Comparison of ENCODE assay signal across 1 cellular context in the genomic region with DNA sequence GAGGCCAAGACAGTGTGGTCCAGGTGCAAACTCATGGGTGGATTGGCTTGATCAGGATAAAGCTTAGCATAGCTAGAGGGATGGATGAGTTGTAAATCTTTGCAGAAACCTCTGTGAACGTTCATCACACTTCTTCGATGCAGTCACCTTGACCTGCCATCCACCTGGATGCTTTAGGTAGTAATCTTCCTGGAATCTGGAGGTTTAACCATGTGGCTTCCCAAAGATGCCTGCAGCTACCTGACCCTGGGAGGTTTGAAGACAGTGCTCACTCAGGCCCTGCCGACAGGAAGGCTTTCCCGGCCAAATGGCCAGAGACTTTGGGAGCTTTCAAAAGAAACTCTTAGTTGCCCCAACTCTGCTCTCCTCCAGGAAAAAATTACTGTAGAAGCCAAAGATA.
TF ChIP-seq lines count a peak whose summit lies in the region.

No MANE protein-coding gene starts in this region.

TF ChIP-seq in endothelial cell of umbilical vein, 7 proteins besides CTCF, POLR2A, EP300 and RAD21:
- TF ChIP-seq EZH2 (IDR thresholded peaks at IDR 0.05; ENCODE audit: borderline replicate concordance, low read depth, low read length, severe bottlenecking) (no peak), FOS (IDR thresholded peaks at IDR 0.05; ENCODE audit: borderline replicate concordance, insufficient read depth, low read length) (no peak), GATA2 (IDR thresholded peaks at IDR 0.05; ENCODE audit: insufficient read depth, insufficient read length, low read depth, low read length) (no peak), MYC (IDR thresholded peaks at IDR 0.05; ENCODE audit: low read depth, low read length) (no peak)
- TF ChIP-seq, protein P1, sequence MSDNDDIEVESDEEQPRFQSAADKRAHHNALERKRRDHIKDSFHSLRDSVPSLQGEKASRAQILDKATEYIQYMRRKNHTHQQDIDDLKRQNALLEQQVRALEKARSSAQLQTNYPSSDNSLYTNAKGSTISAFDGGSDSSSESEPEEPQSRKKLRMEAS (IDR thresholded peaks at IDR 0.05; ENCODE audit: insufficient read depth, insufficient read length): no peak
